16 cellular contexts compared by ENCODE assay signal in genomic region chr6:20172842-20173456, GRCh38. TPM values are rescaled to one million over a fixed set of nuclear protein-coding genes. Genes with fewer than 3 reads are reported as not detected.
DNase-seq lines count a peak whose midpoint lies in the region; ATAC-seq, FAIRE-seq and TF ChIP-seq lines count a peak whose summit lies in the region.
"Had no signal": no experiment of that assay in that cellular context is flagged by ENCODE, and none has a peak within 500 bp of the region (broad histone marks: within the 10 kb centered on the region; RNA-seq: fewer than 3 reads in every experiment).

No MANE protein-coding gene starts in this region.

- H3K36me3 Mint-ChIP-seq in activated naive CD4-positive, alpha-beta T cell treated with anti-CD3 and anti-CD28 coated beads, Interleukin-2, amount 50 U/mL, for 72 hours, result no peaks in the 10 kb centered on the region
- H3K36me3 Mint-ChIP-seq in WTC11, result no peaks in the 10 kb centered on the region
- H3K36me3 Mint-ChIP-seq in activated CD8-positive, alpha-beta T cell treated with anti-CD3 and anti-CD28 coated beads, Interleukin-2, amount 10 ng/mL, durations not matched to agents 7 days and 5 days (ENCODE audit: low read depth), result peaks cover 8% of the 10 kb centered on the region

- H2BK5ac ChIP-seq in trophoblast cell (ENCODE audit: low read depth, low read length, poor library complexity), result no peak overlapping the region

- no peak overlapping the region for H3K14ac ChIP-seq in trophoblast cell (ENCODE audit: low read length)

- H3K27me3 ChIP-seq in trophoblast cell (ENCODE audit: insufficient read depth, low read length), result no peaks in the 10 kb centered on the region
- H3K27me3 ChIP-seq: Peyer's patch had no signal

- H3K18ac ChIP-seq in trophoblast cell (ENCODE audit: low read length), result no peak overlapping the region

- no peak overlapping the region for H3K27ac ChIP-seq in trophoblast cell (ENCODE audit: low read depth, low read length)
- H3K27ac ChIP-seq: Peyer's patch, SK-N-MC had no signal

- H3K4me3 Mint-ChIP-seq in WTC11, result no peak overlapping the region
- H3K4me3 Mint-ChIP-seq in activated CD8-positive, alpha-beta T cell treated with anti-CD3 and anti-CD28 coated beads, Interleukin-2, amount 10 ng/mL, durations not matched to agents 7 days and 5 days, result no peak overlapping the region

- POLR2A ChIA-PET in WTC11 (lab: Charles Lee), result no interaction called here
- POLR2A ChIA-PET in activated CD8-positive, alpha-beta T cell treated with anti-CD3 and anti-CD28 coated beads, Interleukin-2, amount 10 ng/mL, durations not matched to agents 7 days and 5 days (lab: Charles Lee), result no interaction called here

- H3K4ac ChIP-seq in trophoblast cell (ENCODE audit: low read depth, low read length), result no peak overlapping the region

- no peaks in the 10 kb centered on the region for H3K79me1 ChIP-seq in trophoblast cell (ENCODE audit: low read length)

- peak overlapping the region; percentile 53 for H3K9ac ChIP-seq in trophoblast cell (ENCODE audit: low read length)

- H2BK12ac ChIP-seq in trophoblast cell (ENCODE audit: low read length), result no peak overlapping the region

- DNase-seq in activated naive CD4-positive, alpha-beta T cell treated with anti-CD3 and anti-CD28 coated beads, Interleukin-2, amount 50 U/mL, for 72 hours (ENCODE audit: low spot score in 2 of 2), result no peak
- DNase-seq in activated naive CD4-positive, alpha-beta T cell treated with Interleukin-2 at 50 U/mL for 16 hours, result no peak
- DNase-seq in GM12891 (ENCODE audit: insufficient read length, low spot score), result no peak
- no peak for DNase-seq in WTC11 (ENCODE audit: low spot score)
- no peak for DNase-seq in trophoblast cell
- no peak for DNase-seq in activated CD8-positive, alpha-beta T cell treated with anti-CD3 and anti-CD28 coated beads, Interleukin-2, amount 10 ng/mL, durations not matched to agents 7 days and 5 days
- no peak for DNase-seq in NCI-H446 treated with DMSO at 0.1 percent for 48 hours (lab: John Stamatoyannopoulos, UW)
- DNase-seq in COLO829 (ENCODE audit: low spot score), result no peak
- DNase-seq: CD8-positive, alpha-beta memory T cell; NCI-H1092; NCI-H524; Peyer's patch had no signal

- no peak for TF ChIP-seq POLR2A in GM12891 (IDR thresholded peaks at IDR 0.05; ENCODE audit: low read depth, low read length)

- H3K9me3 Mint-ChIP-seq in activated naive CD4-positive, alpha-beta T cell treated with anti-CD3 and anti-CD28 coated beads, Interleukin-2, amount 50 U/mL, for 72 hours, result no peaks in the 10 kb centered on the region
- no peaks in the 10 kb centered on the region for H3K9me3 Mint-ChIP-seq in WTC11
- no peaks in the 10 kb centered on the region for H3K9me3 Mint-ChIP-seq in activated CD8-positive, alpha-beta T cell treated with anti-CD3 and anti-CD28 coated beads, Interleukin-2, amount 10 ng/mL, durations not matched to agents 7 days and 5 days (ENCODE audit: insufficient read depth)
- H3K9me3 Mint-ChIP-seq: CD8-positive, alpha-beta memory T cell had no signal

- no peaks in the 10 kb centered on the region for H3K79me2 ChIP-seq in trophoblast cell (ENCODE audit: control insufficient read depth, insufficient read depth, low read length, poor library complexity)

- no peak overlapping the region for H2BK120ac ChIP-seq in trophoblast cell (ENCODE audit: insufficient read depth, low read length, poor library complexity)

- H3K9me3 ChIP-seq in trophoblast cell (ENCODE audit: insufficient read depth, low read depth, low read length), result no peaks in the 10 kb centered on the region
- H3K9me3 ChIP-seq: Peyer's patch had no signal

- no peak overlapping the region for H3K4me2 ChIP-seq in trophoblast cell (ENCODE audit: low read length)

- H3K4me1 Mint-ChIP-seq in WTC11, result peaks cover 9% of the 10 kb centered on the region
- peaks cover 22% of the 10 kb centered on the region for H3K4me1 Mint-ChIP-seq in activated CD8-positive, alpha-beta T cell treated with anti-CD3 and anti-CD28 coated beads, Interleukin-2, amount 10 ng/mL, durations not matched to agents 7 days and 5 days (ENCODE audit: low read depth)

- H3K36me3 ChIP-seq in trophoblast cell (ENCODE audit: control insufficient read depth in 1 of 2, insufficient read depth in 2 of 2, low read length in 2 of 2), result no peaks in the 10 kb centered on the region
- H3K36me3 ChIP-seq: Peyer's patch had no signal

- CTCF ChIA-PET in WTC11 (lab: Charles Lee), result no interaction called here
- CTCF ChIA-PET in activated CD8-positive, alpha-beta T cell treated with anti-CD3 and anti-CD28 coated beads, Interleukin-2, amount 10 ng/mL, durations not matched to agents 7 days and 5 days (lab: Charles Lee), result no interaction called here

- no peak for TF ChIP-seq CTCF in WTC11 (IDR thresholded peaks at IDR 0.05)

- H2AFZ ChIP-seq in trophoblast cell (ENCODE audit: insufficient read depth, low read length, poor library complexity), result no peak overlapping the region

- no peak overlapping the region for H4K12ac ChIP-seq in trophoblast cell (ENCODE audit: low read depth, low read length)

- H3K4me1 ChIP-seq in trophoblast cell (ENCODE audit: control insufficient read depth in 1 of 2, insufficient read depth in 2 of 2, low read length in 2 of 2), result no peaks in the 10 kb centered on the region

- no peak overlapping the region for H4K8ac ChIP-seq in trophoblast cell (ENCODE audit: low read depth, low read length)

- H3K23ac ChIP-seq in trophoblast cell (ENCODE audit: low read length), result no peak overlapping the region

- H3K4me3 ChIP-seq in trophoblast cell (ENCODE audit: low read depth, low read length), result no peak overlapping the region
- H3K4me3 ChIP-seq: Peyer's patch, SK-N-MC had no signal

- peak overlapping the region in 1 of 2 donors; percentile 67 for H3K27ac Mint-ChIP-seq in activated naive CD4-positive, alpha-beta T cell treated with anti-CD3 and anti-CD28 coated beads, Interleukin-2, amount 50 U/mL, for 72 hours
- peak overlapping the region; percentile 17; the same call in 1 of the 2 replicates for H3K27ac Mint-ChIP-seq in WTC11
- H3K27ac Mint-ChIP-seq in activated CD8-positive, alpha-beta T cell treated with anti-CD3 and anti-CD28 coated beads, Interleukin-2, amount 10 ng/mL, durations not matched to agents 7 days and 5 days, result no peak overlapping the region

- peak; percentile 31 for FAIRE-seq in GM12891 (lab: Jason Lieb, UNC)
- FAIRE-seq: GM12892, H1 had no signal

- H3K27me3 Mint-ChIP-seq in WTC11 (ENCODE audit: low read depth), result no peaks in the 10 kb centered on the region
- no peaks in the 10 kb centered on the region for H3K27me3 Mint-ChIP-seq in activated CD8-positive, alpha-beta T cell treated with anti-CD3 and anti-CD28 coated beads, Interleukin-2, amount 10 ng/mL, durations not matched to agents 7 days and 5 days (ENCODE audit: low read depth)
- H3K27me3 Mint-ChIP-seq: CD8-positive, alpha-beta memory T cell had no signal

- no CpG with 5 or more reads among the region's 3 CpGs for WGBS in trophoblast cell (ENCODE audit: extremely low coverage, insufficient coverage, insufficient read length)

- no peak overlapping the region for H2AK5ac ChIP-seq in trophoblast cell (ENCODE audit: low read length)

- no peak overlapping the region for H4K91ac ChIP-seq in trophoblast cell (ENCODE audit: low read depth, low read length)

- peak; percentile 49 to 50 for ATAC-seq in activated naive CD4-positive, alpha-beta T cell treated with anti-CD3 and anti-CD28 coated beads, Interleukin-2, amount 50 U/mL, for 72 hours
- no peak for ATAC-seq in WTC11
- no peak for ATAC-seq in activated CD8-positive, alpha-beta T cell treated with anti-CD3 and anti-CD28 coated beads, Interleukin-2, amount 10 ng/mL, durations not matched to agents 7 days and 5 days
- ATAC-seq: Right ventricle myocardium inferior had no signal

TF ChIP-seq in GM12891, 5 proteins besides CTCF, POLR2A, EP300 and RAD21:
- TF ChIP-seq POU2F2 (IDR thresholded peaks at IDR 0.05; ENCODE audit: low read depth, low read length), result no peak
- TF ChIP-seq TAF1 (IDR thresholded peaks at IDR 0.05; ENCODE audit: low read depth, low read length), result no peak
- TF ChIP-seq SPI1 (IDR thresholded peaks at IDR 0.05; ENCODE audit: low read depth, low read length), result no peak
- no peak for TF ChIP-seq POLR2AphosphoS5 (IDR thresholded peaks at IDR 0.05; ENCODE audit: low read depth, low read length)
- TF ChIP-seq PAX5 (IDR thresholded peaks at IDR 0.05; ENCODE audit: insufficient read depth, low read length, severe bottlenecking), result no peak

TF ChIP-seq in WTC11, 78 proteins besides CTCF, POLR2A, EP300 and RAD21:
- TF ChIP-seq CREM (CRISPR knock-in tag; IDR thresholded peaks at IDR 0.05), result no peak
- TF ChIP-seq ESRRA (CRISPR knock-in tag; IDR thresholded peaks at IDR 0.05; ENCODE audit: borderline replicate concordance), result no peak
- TF ChIP-seq TP53 (CRISPR knock-in tag; IDR thresholded peaks at IDR 0.05), result no peak

RNA-seq across cellular contexts. Expression of gene MBOAT1, which starts 39.3 kb away (rescaled TPM):
- total RNA-seq in activated naive CD4-positive, alpha-beta T cell treated with anti-CD3 and anti-CD28 coated beads, Interleukin-2, amount 50 U/mL, for 72 hours, result 10 to 100 TPM; 11.8 to 13.8 TPM
- 4.2 TPM for polyA plus RNA-seq in GM12891 (2012; ENCODE audit: low read depth, missing spikeins)
- total RNA-seq in WTC11 (2021), result 16.3 to 22.9 TPM (median 16.5 TPM) in 3 replicates
- 4.5 and 4.7 TPM in 2 replicates for polyA plus RNA-seq in trophoblast cell (2013)
- 10 to 100 TPM; 14.2 to 15.5 TPM for total RNA-seq in activated CD8-positive, alpha-beta T cell treated with anti-CD3 and anti-CD28 coated beads, Interleukin-2, amount 10 ng/mL, durations not matched to agents 7 days and 5 days

Comparison
In these comparisons a context has a peak if more than half of its experiments do, and no peak if none do; other contexts are left out.
1. ATAC-seq: peak in activated naive CD4-positive, alpha-beta T cell treated with anti-CD3 and anti-CD28 coated beads, Interleukin-2, amount 50 U/mL, for 72 hours (2 of 2); none in WTC11 (single experiment) and activated CD8-positive, alpha-beta T cell treated with anti-CD3 and anti-CD28 coated beads, Interleukin-2, amount 10 ng/mL, durations not matched to agents 7 days and 5 days (single experiment).